ENCODE assay signal across 16 cellular contexts in the genomic region with DNA sequence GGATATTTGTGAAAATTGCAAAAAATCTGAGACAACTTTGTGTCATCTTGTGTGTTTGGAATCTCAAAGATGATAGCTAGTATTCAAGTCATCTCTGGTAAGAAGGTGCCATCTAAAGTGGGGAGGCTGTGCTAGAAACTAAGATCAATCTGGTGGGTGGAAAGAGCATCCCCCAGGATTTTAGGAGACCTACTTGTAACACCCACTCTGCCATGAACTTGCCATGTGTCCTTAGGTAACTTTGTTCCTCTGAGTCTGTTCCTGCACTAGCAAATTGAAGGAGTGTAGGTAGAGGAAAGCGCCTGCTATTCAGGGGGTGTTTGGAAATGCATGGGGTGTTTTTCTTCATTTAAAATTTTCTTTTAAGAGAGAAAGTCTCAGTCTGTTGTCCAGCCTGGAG. TPM values are rescaled to one million over a fixed set of nuclear protein-coding genes. Genes with fewer than 3 reads are reported as not detected.
A peak's percentile ranks its signal among the peaks of the same experiment; 100 is the strongest.
DNase-seq lines count a peak whose midpoint lies in the region; ATAC-seq and TF ChIP-seq lines count a peak whose summit lies in the region.
"Had no signal": no experiment of that assay in that cellular context is flagged by ENCODE, and none has a peak within 500 bp of the region (broad histone marks: within the 10 kb centered on the region; RNA-seq: fewer than 3 reads in every experiment).

No MANE protein-coding gene starts in this region.

- CTCF ChIA-PET in A673 (lab: Charles Lee) = no interaction called here

- H3K4me3 ChIP-seq in GM23338 (no peak overlapping the region), coronary artery (no peak overlapping the region), thoracic aorta (peak overlapping the region; percentile 24), A673 (ENCODE audit: low read depth, low read length, poor library complexity, severe bottlenecking) (no peak overlapping the region), heart right ventricle (no peak overlapping the region)

- DNase-seq in GM23338 (ENCODE audit: low spot score) = no peak
- DNase-seq in coronary artery (ENCODE audit: low spot score) = no peak
- no peak for DNase-seq in thoracic aorta (ENCODE audit: low spot score)
- no peak for DNase-seq in GM13977 (ENCODE audit: low spot score)
- DNase-seq in A673 (ENCODE audit: low spot score) = no peak
- no peak for DNase-seq in heart right ventricle
- DNase-seq: 8988T; ACHN; BE2C; C1 segment of cervical spinal cord; Caco-2; CD4-positive, CD25-positive, alpha-beta regulatory T cell; CD8-positive, alpha-beta memory T cell; H9 had no signal

- intact Hi-C loops in A673 (cut with micrococcal nuclease; ENCODE audit: unreplicated experiment) (no loop called here), heart right ventricle (cut with DNase I) (no loop called here)

- ATAC-seq in GM23338 (no peak), thoracic aorta (ENCODE audit: insufficient number of reproducible peaks, low FRiP score, low read depth) (no peak), GM21717 (IDR thresholded peaks at IDR 0.05; ENCODE audit: unreplicated experiment) (no peak), heart right ventricle (no peak)

- H3K4me3 Mint-ChIP-seq in GM23338 = no peak overlapping the region
- H3K4me3 Mint-ChIP-seq: CD4-positive, CD25-positive, alpha-beta regulatory T cell; CD8-positive, alpha-beta memory T cell; H9 had no signal

- H2AFZ ChIP-seq in GM23338 = peak overlapping the region; percentile 65; the same call in 1 of the 2 replicates

- no peaks in the 10 kb centered on the region for H4K20me1 ChIP-seq in GM23338 (replicated peaks; ENCODE audit: insufficient read depth)

- WGBS in heart right ventricle, 2 donors = 97% methylated on average over 1 of the region's 1 CpG

- no peak overlapping the region for H3K27ac Mint-ChIP-seq in GM23338
- H3K27ac Mint-ChIP-seq: CD4-positive, CD25-positive, alpha-beta regulatory T cell had no signal

- TF ChIP-seq CTCF in GM23338 (conservative IDR thresholded peaks at IDR 0.05; ENCODE audit: low read depth in 2 of 2) (no peak), coronary artery (IDR thresholded peaks at IDR 0.05) (no peak), thoracic aorta (IDR thresholded peaks at IDR 0.05) (no peak), GM13977 (IDR thresholded peaks at IDR 0.05; ENCODE audit: extremely low read depth, insufficient read depth, missing control alignments) (no peak), A673 (conservative IDR thresholded peaks at IDR 0.05; ENCODE audit: low read depth, low read length) (no peak), heart right ventricle (IDR thresholded peaks at IDR 0.05) (no peak)

- no peak overlapping the region for H3K4me2 ChIP-seq in GM23338

- peaks cover 38% of the 10 kb centered on the region for H3K4me1 Mint-ChIP-seq in GM23338

- H3K27ac ChIP-seq in GM23338 (ENCODE audit: low read depth) (no peak overlapping the region), coronary artery (peak overlapping the region; percentile 92 to 93), thoracic aorta (peak overlapping the region; percentile 69 to 83), A673 (ENCODE audit: low read depth, low read length, poor library complexity, severe bottlenecking) (no peak overlapping the region), heart right ventricle (no peak overlapping the region)

- no peaks in the 10 kb centered on the region for H3K36me3 Mint-ChIP-seq in GM23338 (ENCODE audit: low read depth)

- H3K27me3 ChIP-seq in GM23338 (ENCODE audit: insufficient read depth) = peaks cover 5% of the 10 kb centered on the region
- H3K27me3 ChIP-seq in thoracic aorta (replicated peaks; ENCODE audit: insufficient read depth) = no peaks in the 10 kb centered on the region
- peaks cover 57% of the 10 kb centered on the region for H3K27me3 ChIP-seq in A673 (replicated peaks; ENCODE audit: insufficient read depth, low read depth, low read length, poor library complexity)
- H3K27me3 ChIP-seq in heart right ventricle = peaks cover 10 to 69% (median 44%) of the 10 kb centered on the region in 7 donors

- POLR2A ChIA-PET in A673 (lab: Charles Lee; ENCODE audit: low non-redundant PET) = no interaction called here

- H3K9me3 Mint-ChIP-seq in GM23338 = no peaks in the 10 kb centered on the region
- H3K9me3 Mint-ChIP-seq: CD8-positive, alpha-beta memory T cell; H9 had no signal

- H3K4me1 ChIP-seq in GM23338 (ENCODE audit: insufficient read depth) = peaks cover 6% of the 10 kb centered on the region
- peaks cover 33 to 82% of the 10 kb centered on the region in 2 donors for H3K4me1 ChIP-seq in thoracic aorta (ENCODE audit: control insufficient read depth in 1 of 2, low read depth in 2 of 2)
- H3K4me1 ChIP-seq in A673 (ENCODE audit: insufficient read depth, low read length, poor library complexity, severe bottlenecking) = peaks cover 4% of the 10 kb centered on the region
- peaks cover 0 to 8% (median 4%) of the 10 kb centered on the region in 9 donors for H3K4me1 ChIP-seq in heart right ventricle
- H3K4me1 ChIP-seq: BE2C had no signal

- H3K27me3 Mint-ChIP-seq in GM23338 (ENCODE audit: insufficient read depth, low read depth, poor library complexity) = peaks cover 17% of the 10 kb centered on the region

- H3F3A ChIP-seq in GM23338 (replicated peaks; ENCODE audit: low read depth) = no peaks in the 10 kb centered on the region

- H3K79me2 ChIP-seq in GM23338 (replicated peaks; ENCODE audit: insufficient read depth) = no peaks in the 10 kb centered on the region

- no peaks in the 10 kb centered on the region for H3K9me2 ChIP-seq in GM23338 (ENCODE audit: insufficient read depth)

- no TSS peak for BruUV-seq in A673 (replicated peaks; lab: Mats Ljungman, UMichigan)

- in situ Hi-C loops in GM13977 (cut with MboI; ENCODE audit: low pct_unique_long_range_greater_than_20kb, low sequenced_read_pairs, unreplicated experiment) = no loop called here

- H3K9me3 ChIP-seq in thoracic aorta (no peaks in the 10 kb centered on the region), A673 (ENCODE audit: low read depth, low read length, poor library complexity, severe bottlenecking) (no peaks in the 10 kb centered on the region), heart right ventricle (no peaks in the 10 kb centered on the region)
- H3K9me3 ChIP-seq: BE2C, Caco-2 had no signal

- H3K36me3 ChIP-seq in GM23338 (ENCODE audit: insufficient read depth) (no peaks in the 10 kb centered on the region), thoracic aorta (no peaks in the 10 kb centered on the region), A673 (ENCODE audit: insufficient read depth, low read length, poor library complexity, severe bottlenecking) (no peaks in the 10 kb centered on the region), heart right ventricle (no peaks in the 10 kb centered on the region)
- H3K36me3 ChIP-seq: BE2C had no signal

TF ChIP-seq in GM23338, 12 proteins besides CTCF, POLR2A, EP300 and RAD21:
- TF ChIP-seq EZH2 (IDR thresholded peaks at IDR 0.05; ENCODE audit: low read depth, unreplicated experiment) (no peak), POLR2AphosphoS5 (IDR thresholded peaks at IDR 0.05; ENCODE audit: low read depth) (no peak), STAT1 (IDR thresholded peaks at IDR 0.05; ENCODE audit: unreplicated experiment) (no peak), CREB1 (CRISPR knock-in tag; IDR thresholded peaks at IDR 0.05; ENCODE audit: low read depth) (no peak), ZNF114 (CRISPR knock-in tag; IDR thresholded peaks at IDR 0.05) (no peak)
TF ChIP-seq in GM23338: peak in this region for 0.

RNA-seq across cellular contexts. Expression of gene LGR6, which starts 24.4 kb away (rescaled TPM):
- 0.58 and 0.66 TPM in 2 replicates for total RNA-seq in GM23338 (2014; rRNA removed; shearing (Covaris generic))
- polyA plus RNA-seq in GM23338 (2016; fragmentation: Nextera tagmentation; extraction: Ambion mirVana) = 0.89 and 0.96 TPM in 2 replicates
- total RNA-seq in thoracic aorta = 10 to 100 TPM; 76.6 to 99.0 TPM
- not detected in 2 replicates for total RNA-seq in A673 (2021)
- 10 to 100 TPM in 2 of 10 donors, 1 to 10 TPM in 3, under 1 TPM in 5; 0.19 to 13.5 (median 1.0) TPM for total RNA-seq in heart right ventricle
- polyA plus RNA-seq in heart right ventricle = 1 to 10 TPM; 3.2 to 3.7 TPM

RNA-seq across cellular contexts. Expression of gene PTPN7, which starts 57.5 kb away (rescaled TPM):
- total RNA-seq in GM23338 (2014; rRNA removed; shearing (Covaris generic)) = 0.12 TPM in 1 of 2 replicates, not detected in the other
- polyA plus RNA-seq in GM23338 (2016; fragmentation: Nextera tagmentation; extraction: Ambion mirVana) (0.33 TPM in 1 of 2 replicates, not detected in the other), heart right ventricle (under 1 TPM; 0.32 to 0.51 TPM)
- total RNA-seq in thoracic aorta (1 to 10 TPM; 4.3 to 6.1 TPM), A673 (2021) (0.72 and 2.2 TPM in 2 replicates), heart right ventricle (1 to 10 TPM in 2 of 10 donors, under 1 TPM in 8; 0.09 to 6.2 (median 0.47) TPM)
- total RNA-seq: Caco-2, H1 had no signal

Comparison
In these comparisons a context has a peak if more than half of its experiments do, and no peak if none do; other contexts are left out.
1. H3K27ac ChIP-seq: peak in coronary artery (2 of 2) and thoracic aorta (2 of 2); none in GM23338 (single experiment), A673 (single experiment) and heart right ventricle (0 of 10).
2. RNA of gene LGR6, which starts 24.4 kb away (total RNA-seq): 76.6 to 99.0 TPM in thoracic aorta; 0.19 to 13.5 TPM in heart right ventricle, 0.58 to 0.66 TPM in GM23338 and not detected in A673; every median in the first group is over 4 times any median in the second.